18 cellular contexts compared by ENCODE assay signal in the genomic region with DNA sequence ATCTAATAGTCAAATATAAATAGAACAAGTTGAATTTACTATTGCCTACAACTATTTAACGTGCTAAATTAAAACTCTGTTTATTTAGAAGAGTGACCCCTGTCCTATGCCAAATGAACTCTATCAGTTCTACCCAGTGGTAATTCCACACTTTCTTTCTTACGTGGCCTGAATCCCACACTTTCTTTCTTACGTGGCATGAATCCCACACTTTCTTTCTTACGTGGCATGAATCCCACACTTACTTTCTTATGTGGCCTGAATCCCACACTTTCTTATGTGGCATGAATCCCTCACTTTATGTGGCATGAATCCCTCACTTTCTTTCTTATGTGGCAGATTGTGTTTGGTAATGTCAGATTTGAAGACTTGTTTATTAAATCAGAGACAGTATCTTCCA. TPM values are rescaled to one million over a fixed set of nuclear protein-coding genes. Genes with fewer than 3 reads are reported as not detected.
DNase-seq lines count a peak whose midpoint lies in the region; ATAC-seq lines count a peak whose summit lies in the region.
"Had no signal": no experiment of that assay in that cellular context is flagged by ENCODE, and none has a peak within 500 bp of the region (broad histone marks: within the 10 kb centered on the region; RNA-seq: fewer than 3 reads in every experiment).

No MANE protein-coding gene starts in this region.

- H3K27ac Mint-ChIP-seq in activated T-cell treated with anti-CD3 and anti-CD28 coated beads, Interleukin-2, amount 50 U/mL, for 24 hours = peak overlapping the region; percentile 7
- peak overlapping the region; percentile 58 for H3K27ac Mint-ChIP-seq in activated T-helper 17 cell treated with anti-CD3 and anti-CD28 coated beads, Interleukin-2, amount 50 U/mL, for 72 hours
- peak overlapping the region; percentile 0 for H3K27ac Mint-ChIP-seq in memory B cell
- H3K27ac Mint-ChIP-seq: activated B cell treated with CpG ODN at 0.5 μM for 24 hours; CD4-positive, alpha-beta T cell; dendritic cell treated with granulocyte-macrophage colony-stimulating factor and Interleukin-4, amounts not matched to agents 40 ng/mL and 50 ng/mL, for 4 days had no signal

- no peak for DNase-seq in activated T-cell treated with anti-CD3 and anti-CD28 coated beads, Interleukin-2, amount 50 U/mL, for 24 hours
- DNase-seq in activated T-cell treated with anti-CD3 and anti-CD28 coated beads, Interleukin-2, amount 50 U/mL, for 4 hours = no peak
- DNase-seq in memory B cell (ENCODE audit: low spot score in 2 of 2) (no peak), head of caudate nucleus (no peak)
- no peak for DNase-seq in activated CD8-positive, alpha-beta memory T cell treated with anti-CD3 and anti-CD28 coated beads for 24 hours
- DNase-seq: activated B cell treated with CpG ODN at 0.5 μM for 24 hours; activated naive CD4-positive, alpha-beta T cell; CD4-positive, alpha-beta T cell; midbrain; NCI-H1436 treated with DMSO at 0.1 percent for 48 hours; occipital lobe; T-cell had no signal

- H3K9me3 ChIP-seq in stomach smooth muscle (ENCODE audit: control insufficient read depth in 2 of 2, low read length in 2 of 2) = no peaks in the 10 kb centered on the region

- H3K36me3 ChIP-seq in stomach smooth muscle (ENCODE audit: control insufficient read depth in 2 of 2, insufficient read depth in 2 of 2, low read length in 2 of 2) = no peaks in the 10 kb centered on the region

- no peak for ATAC-seq in activated T-cell treated with anti-CD3 and anti-CD28 coated beads, Interleukin-2, amount 50 U/mL, for 4 hours
- ATAC-seq in activated T-helper 17 cell treated with anti-CD3 and anti-CD28 coated beads, Interleukin-2, amount 50 U/mL, for 72 hours (replicated peaks) = peak; percentile 50
- ATAC-seq in memory B cell (ENCODE audit: low read depth) (no peak), GM18520 (IDR thresholded peaks at IDR 0.05; ENCODE audit: unreplicated experiment) (no peak)
- ATAC-seq: T-cell had no signal

- no peaks in the 10 kb centered on the region for H3K27me3 Mint-ChIP-seq in activated T-cell treated with anti-CD3 and anti-CD28 coated beads, Interleukin-2, amount 50 U/mL, for 24 hours
- no peaks in the 10 kb centered on the region for H3K27me3 Mint-ChIP-seq in activated T-cell treated with anti-CD3 and anti-CD28 coated beads, Interleukin-2, amount 50 U/mL, for 4 hours (ENCODE audit: low read depth)
- H3K27me3 Mint-ChIP-seq in activated T-helper 17 cell treated with anti-CD3 and anti-CD28 coated beads, Interleukin-2, amount 50 U/mL, for 72 hours = no peaks in the 10 kb centered on the region
- H3K27me3 Mint-ChIP-seq in memory B cell = no peaks in the 10 kb centered on the region
- H3K27me3 Mint-ChIP-seq: activated B cell treated with CpG ODN at 0.5 μM for 24 hours; CD4-positive, alpha-beta T cell; dendritic cell treated with granulocyte-macrophage colony-stimulating factor and Interleukin-4, amounts not matched to agents 40 ng/mL and 50 ng/mL, for 4 days; T-cell had no signal

- no peak overlapping the region for H3K4me3 ChIP-seq in stomach smooth muscle (ENCODE audit: low read length in 2 of 2)
- H3K4me3 ChIP-seq: skin epidermis had no signal

- intact Hi-C loops in head of caudate nucleus (cut with DNase I) = no loop called here

- H3K9ac ChIP-seq in stomach smooth muscle (ENCODE audit: low read length in 2 of 2) = no peak overlapping the region

- H3K4me3 Mint-ChIP-seq in activated T-cell treated with anti-CD3 and anti-CD28 coated beads, Interleukin-2, amount 50 U/mL, for 24 hours = no peak overlapping the region
- H3K4me3 Mint-ChIP-seq in activated T-cell treated with anti-CD3 and anti-CD28 coated beads, Interleukin-2, amount 50 U/mL, for 4 hours = no peak overlapping the region
- H3K4me3 Mint-ChIP-seq in activated T-helper 17 cell treated with anti-CD3 and anti-CD28 coated beads, Interleukin-2, amount 50 U/mL, for 72 hours = peak overlapping the region; percentile 24
- no peak overlapping the region for H3K4me3 Mint-ChIP-seq in memory B cell
- H3K4me3 Mint-ChIP-seq: activated B cell treated with CpG ODN at 0.5 μM for 24 hours; CD4-positive, alpha-beta T cell; dendritic cell treated with granulocyte-macrophage colony-stimulating factor and Interleukin-4, amounts not matched to agents 40 ng/mL and 50 ng/mL, for 4 days had no signal

- H3K9me3 Mint-ChIP-seq in activated T-cell treated with anti-CD3 and anti-CD28 coated beads, Interleukin-2, amount 50 U/mL, for 24 hours = no peaks in the 10 kb centered on the region
- no peaks in the 10 kb centered on the region for H3K9me3 Mint-ChIP-seq in activated T-cell treated with anti-CD3 and anti-CD28 coated beads, Interleukin-2, amount 50 U/mL, for 4 hours
- H3K9me3 Mint-ChIP-seq in activated T-helper 17 cell treated with anti-CD3 and anti-CD28 coated beads, Interleukin-2, amount 50 U/mL, for 72 hours = no peaks in the 10 kb centered on the region
- H3K9me3 Mint-ChIP-seq in memory B cell = no peaks in the 10 kb centered on the region
- H3K9me3 Mint-ChIP-seq: activated B cell treated with CpG ODN at 0.5 μM for 24 hours; CD4-positive, alpha-beta T cell; dendritic cell treated with granulocyte-macrophage colony-stimulating factor and Interleukin-4, amounts not matched to agents 40 ng/mL and 50 ng/mL, for 4 days; T-cell had no signal

- peak overlapping the region; percentile 24 for H3K27ac ChIP-seq in stomach smooth muscle (ENCODE audit: low read length)
- H3K27ac ChIP-seq: epithelial cell of prostate had no signal

- H3K4me1 ChIP-seq in stomach smooth muscle (ENCODE audit: control insufficient read depth, insufficient read depth, low read length) = peaks cover 37% of the 10 kb centered on the region

- H3K36me3 Mint-ChIP-seq in activated T-cell treated with anti-CD3 and anti-CD28 coated beads, Interleukin-2, amount 50 U/mL, for 24 hours (ENCODE audit: low read depth) = peaks cover 57% of the 10 kb centered on the region
- H3K36me3 Mint-ChIP-seq in activated T-cell treated with anti-CD3 and anti-CD28 coated beads, Interleukin-2, amount 50 U/mL, for 4 hours (ENCODE audit: insufficient read depth) = peaks cover 5% of the 10 kb centered on the region
- H3K36me3 Mint-ChIP-seq in activated T-helper 17 cell treated with anti-CD3 and anti-CD28 coated beads, Interleukin-2, amount 50 U/mL, for 72 hours (ENCODE audit: low read depth) = peaks cover 28% of the 10 kb centered on the region
- H3K36me3 Mint-ChIP-seq in memory B cell = no peaks in the 10 kb centered on the region

- peaks cover 75% of the 10 kb centered on the region for H3K4me1 Mint-ChIP-seq in activated T-cell treated with anti-CD3 and anti-CD28 coated beads, Interleukin-2, amount 50 U/mL, for 24 hours (ENCODE audit: low read depth)
- H3K4me1 Mint-ChIP-seq in activated T-cell treated with anti-CD3 and anti-CD28 coated beads, Interleukin-2, amount 50 U/mL, for 4 hours (ENCODE audit: low read depth) = peaks cover 66% of the 10 kb centered on the region
- H3K4me1 Mint-ChIP-seq in activated T-helper 17 cell treated with anti-CD3 and anti-CD28 coated beads, Interleukin-2, amount 50 U/mL, for 72 hours = peaks cover 39% of the 10 kb centered on the region
- peaks cover 34% of the 10 kb centered on the region for H3K4me1 Mint-ChIP-seq in memory B cell

- H3K27me3 ChIP-seq in stomach smooth muscle (ENCODE audit: control insufficient read depth in 1 of 2, insufficient read depth in 2 of 2, low read length in 2 of 2) = no peaks in the 10 kb centered on the region

RNA-seq across cellular contexts. Expression of gene FOXK2, which starts 6.2 kb away (rescaled TPM):
- total RNA-seq in activated T-cell treated with anti-CD3 and anti-CD28 coated beads, Interleukin-2, amount 50 U/mL, for 4 hours = 10 to 100 TPM; 73.6 to 78.5 (median 75.9) TPM
- total RNA-seq in activated T-helper 17 cell treated with anti-CD3 and anti-CD28 coated beads, Interleukin-2, amount 50 U/mL, for 72 hours = 10 to 100 TPM; 38.2 to 59.4 TPM

Comparison
In these comparisons a context has a peak if more than half of its experiments do, and no peak if none do; other contexts are left out.
1. H3K27ac Mint-ChIP-seq: peak in every context shown above with its lines; median percentile 58 in activated T-helper 17 cell treated with anti-CD3 and anti-CD28 coated beads, Interleukin-2, amount 50 U/mL, for 72 hours; 7 in activated T-cell treated with anti-CD3 and anti-CD28 coated beads, Interleukin-2, amount 50 U/mL, for 24 hours; 0 in memory B cell.